In the genomic region with DNA sequence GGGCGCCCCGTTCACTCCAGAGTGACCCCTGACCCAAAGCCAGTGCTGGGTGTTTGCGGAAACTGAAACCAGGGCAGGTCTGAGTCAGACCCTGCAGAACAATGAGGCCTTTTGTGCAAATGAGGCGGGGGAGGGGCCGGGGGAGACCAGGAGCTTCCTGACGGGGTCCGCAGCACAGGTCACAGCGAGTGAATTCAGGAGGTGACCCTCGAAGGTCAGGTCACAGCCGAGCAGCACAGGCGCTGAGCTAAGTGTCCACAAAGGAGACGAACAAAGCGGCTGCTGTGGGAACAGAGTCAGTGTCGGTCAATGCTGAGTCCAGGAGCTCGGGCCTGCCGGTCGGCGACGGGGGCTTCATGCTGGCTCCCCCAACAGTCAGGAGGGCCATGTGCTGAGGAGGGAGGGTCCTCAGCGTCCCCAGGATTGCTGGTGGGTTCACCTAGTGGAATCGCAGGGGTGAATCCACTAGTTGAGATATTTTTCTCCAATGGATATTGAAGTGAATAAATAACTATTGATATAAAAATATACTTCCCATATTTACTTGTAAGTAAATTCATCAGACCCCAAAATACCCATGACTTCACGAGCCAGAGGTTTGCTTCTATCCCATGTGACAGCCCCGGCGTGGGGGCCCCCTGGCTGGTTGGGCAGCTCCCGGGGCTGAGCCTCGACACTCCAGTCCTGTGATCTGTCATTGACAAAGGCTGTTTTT, we compare ENCODE assay signal across 15 cellular contexts.
DNase-seq lines count a peak whose midpoint lies in the region; ATAC-seq, FAIRE-seq and TF ChIP-seq lines count a peak whose summit lies in the region.
"Had no signal": no experiment of that assay in that cellular context is flagged by ENCODE, and none has a peak within 500 bp of the region (broad histone marks: within the 10 kb centered on the region; RNA-seq: fewer than 3 reads in every experiment).

No MANE protein-coding gene starts in this region.

- peak overlapping the region; percentile 46 for H2AFZ ChIP-seq in endothelial cell of umbilical vein (ENCODE audit: low read depth, low read length)

- DNase-seq in left ventricle myocardium inferior (peak; percentile 52), cardiac septum (ENCODE audit: low spot score) (no peak), endothelial cell of umbilical vein (ENCODE audit: low read depth, low spot score) (peak; percentile 50), NCI-H128 (lab: John Stamatoyannopoulos, UW; ENCODE audit: unreplicated experiment) (no peak), NCI-H526 treated with DMSO at 0.1 percent for 48 hours (lab: John Stamatoyannopoulos, UW) (no peak), DMS 273 treated with DMSO at 0.1 percent for 48 hours (lab: John Stamatoyannopoulos, UW) (no peak)
- DNase-seq: activated CD8-positive, alpha-beta memory T cell treated with anti-CD3 and anti-CD28 coated beads, Interleukin-2, amount 50 U/mL, for 4 hours; KBM-7; NCI-H2107; small intestine had no signal

- no peaks in the 10 kb centered on the region for H4K20me1 ChIP-seq in endothelial cell of umbilical vein (replicated peaks; ENCODE audit: control insufficient read depth, extremely low read depth, insufficient read depth, low read length)

- H3K4me1 Mint-ChIP-seq in nephron: peaks cover 49% of the 10 kb centered on the region

- H3K9me3 ChIP-seq in left ventricle myocardium inferior (replicated peaks) (no peaks in the 10 kb centered on the region), endothelial cell of umbilical vein (replicated peaks; ENCODE audit: control insufficient read depth, insufficient read depth, low read length) (no peaks in the 10 kb centered on the region)

- BruUV-seq in endothelial cell of umbilical vein (replicated peaks; lab: Mats Ljungman, UMichigan): no TSS peak

- peak; percentile 76 for FAIRE-seq in endothelial cell of umbilical vein (lab: Jason Lieb, UNC)
- FAIRE-seq: A204.1, small intestine had no signal

- peak overlapping the region; percentile 81 for H3K27ac ChIP-seq in left ventricle myocardium inferior (replicated peaks)
- peak overlapping the region; percentile 34 for H3K27ac ChIP-seq in endothelial cell of umbilical vein (ENCODE audit: insufficient read depth, low read depth, low read length)

- H3K4me1 ChIP-seq in left ventricle myocardium inferior (peaks cover 23% of the 10 kb centered on the region), endothelial cell of umbilical vein (ENCODE audit: control insufficient read depth, extremely low read depth, insufficient read depth, low read length) (peaks cover 21% of the 10 kb centered on the region)

- dilution Hi-C loops in endothelial cell of umbilical vein (cut with MboI; ENCODE audit: extremely low pct_ligation_motif_present, low sequenced_read_pairs): no loop called here

- TF ChIP-seq CTCF in left ventricle myocardium inferior (IDR thresholded peaks at IDR 0.05; ENCODE audit: borderline replicate concordance) (no peak), endothelial cell of umbilical vein (IDR thresholded peaks at IDR 0.05; ENCODE audit: extremely low read depth in 1 of 2, insufficient read depth in 1 of 2, low read depth in 1 of 2, low read length in 2 of 2) (no peak), nephron (IDR thresholded peaks at IDR 0.05; ENCODE audit: unreplicated experiment in 3 of 3) (no peak)

- POLR2A ChIA-PET in endothelial cell of umbilical vein (lab: Charles Lee): no interaction called here

- ATAC-seq in HG03108 (IDR thresholded peaks at IDR 0.05; ENCODE audit: unreplicated experiment): no peak
- ATAC-seq: SK-N-SH treated with all-trans-retinoic acid at 6 μM for 48 hours had no signal

- H3K4me3 ChIP-seq in left ventricle myocardium inferior (no peak overlapping the region), endothelial cell of umbilical vein (replicated peaks in 1 of 3; ENCODE audit: insufficient read depth in 1 of 3, low read depth in 1 of 3, low read length in 3 of 3) (no peak overlapping the region)

- CTCF ChIA-PET in endothelial cell of umbilical vein (lab: Charles Lee): no interaction called here

- no peak overlapping the region for H3K4me2 ChIP-seq in endothelial cell of umbilical vein (ENCODE audit: insufficient read depth, low read length)

- H3K4me3 Mint-ChIP-seq in nephron: no peak overlapping the region
- H3K4me3 Mint-ChIP-seq: activated naive CD4-positive, alpha-beta T cell treated with anti-CD3 and anti-CD28 coated beads, Interleukin-2, amount 50 U/mL, for 24 hours had no signal

- H3K27me3 Mint-ChIP-seq in nephron (ENCODE audit: low read depth): peaks cover 30% of the 10 kb centered on the region

- no peaks in the 10 kb centered on the region for H3K9me1 ChIP-seq in endothelial cell of umbilical vein (replicated peaks; ENCODE audit: control insufficient read depth, extremely low read depth, insufficient read depth, low read length)

- H3K27me3 ChIP-seq in left ventricle myocardium inferior (ENCODE audit: low read depth): peaks cover 40% of the 10 kb centered on the region
- H3K27me3 ChIP-seq in endothelial cell of umbilical vein (ENCODE audit: control insufficient read depth in 2 of 2, insufficient read depth in 2 of 2, low read length in 2 of 2): no peaks in the 10 kb centered on the region

- H3K79me2 ChIP-seq in endothelial cell of umbilical vein (ENCODE audit: control insufficient read depth, insufficient read depth, low read length): no peaks in the 10 kb centered on the region

- no peaks in the 10 kb centered on the region for H3K9me3 Mint-ChIP-seq in nephron
- H3K9me3 Mint-ChIP-seq: activated naive CD4-positive, alpha-beta T cell treated with anti-CD3 and anti-CD28 coated beads, Interleukin-2, amount 50 U/mL, for 24 hours had no signal

- H3K36me3 Mint-ChIP-seq in nephron (ENCODE audit: low read depth): no peaks in the 10 kb centered on the region
- H3K36me3 Mint-ChIP-seq: activated naive CD4-positive, alpha-beta T cell treated with anti-CD3 and anti-CD28 coated beads, Interleukin-2, amount 50 U/mL, for 24 hours had no signal

- no peak for TF ChIP-seq POLR2A in endothelial cell of umbilical vein (IDR thresholded peaks at IDR 0.05; ENCODE audit: low read depth, low read length)

- H3K27ac Mint-ChIP-seq in nephron: peak overlapping the region; percentile 9 to 34 (median 28)

- H3K9ac ChIP-seq in endothelial cell of umbilical vein (replicated peaks; ENCODE audit: extremely low read depth, insufficient read depth, low read length): no peak overlapping the region

- intact Hi-C loops in left ventricle myocardium inferior (cut with micrococcal nuclease) (no loop called here), cardiac septum (cut with DNase I) (no loop called here), endothelial cell of umbilical vein (cut with micrococcal nuclease) (loop anchor here (5.0 to 10.0 kb wide), 3 partner anchors 179 to 649 kb away; no protein-coding TSS in a partner anchor)

- no peaks in the 10 kb centered on the region for H3K36me3 ChIP-seq in left ventricle myocardium inferior
- no peaks in the 10 kb centered on the region for H3K36me3 ChIP-seq in endothelial cell of umbilical vein (ENCODE audit: control insufficient read depth in 2 of 2, extremely low read depth in 1 of 2, insufficient read depth in 2 of 2, low read length in 2 of 2)

TF ChIP-seq in endothelial cell of umbilical vein, 7 proteins besides CTCF, POLR2A, EP300 and RAD21:
- TF ChIP-seq POLR2AphosphoS5 (IDR thresholded peaks at IDR 0.05; ENCODE audit: insufficient read depth, low read depth, low read length) (no peak), FOS (IDR thresholded peaks at IDR 0.05; ENCODE audit: borderline replicate concordance, insufficient read depth, low read length) (no peak), MYC (IDR thresholded peaks at IDR 0.05; ENCODE audit: low read depth, low read length) (no peak)

Comparison
In these comparisons a context has a peak if more than half of its experiments do, and no peak if none do; other contexts are left out.
1. DNase-seq: peak in left ventricle myocardium inferior (single experiment) and endothelial cell of umbilical vein (single experiment); none in cardiac septum (single experiment), NCI-H128 (single experiment), NCI-H526 treated with DMSO at 0.1 percent for 48 hours (single experiment) and DMS 273 treated with DMSO at 0.1 percent for 48 hours (single experiment).